In genomic region chr10:28722065-28722803, GRCh38 we compare ENCODE assay signal across 1 cellular context.
A peak's percentile ranks its signal among the peaks of the same experiment; 100 is the strongest.
TF ChIP-seq lines count a peak whose summit lies in the region.

No MANE protein-coding gene starts in this region.

TF ChIP-seq in HepG2, 621 proteins besides CTCF, POLR2A, EP300 and RAD21 (continued from another document and continues in another):
- TF ChIP-seq MTERF4 (CRISPR knock-in tag; IDR thresholded peaks at IDR 0.05) = no peak
- TF ChIP-seq ELF4 (CRISPR knock-in tag; IDR thresholded peaks at IDR 0.05; ENCODE audit: borderline replicate concordance) = no peak
- TF ChIP-seq STAT6 (CRISPR knock-in tag; IDR thresholded peaks at IDR 0.05; ENCODE audit: borderline replicate concordance) = no peak
- no peak for TF ChIP-seq PTBP1 (IDR thresholded peaks at IDR 0.05; ENCODE audit: low read depth, low read length, poor library complexity, severe bottlenecking)
- TF ChIP-seq BRF2 (CRISPR knock-in tag; IDR thresholded peaks at IDR 0.05) = no peak
- TF ChIP-seq ARHGAP35 (CRISPR knock-in tag; IDR thresholded peaks at IDR 0.05; ENCODE audit: borderline replicate concordance) = no peak
- no peak for TF ChIP-seq ATRX (CRISPR knock-in tag; IDR thresholded peaks at IDR 0.05; ENCODE audit: borderline replicate concordance)
- TF ChIP-seq ZNF709 (CRISPR knock-in tag; IDR thresholded peaks at IDR 0.05) = 0 out of 2 replicates have a peak, but pooled peaks have one; percentile 27
- TF ChIP-seq HNF1B (CRISPR knock-in tag; IDR thresholded peaks at IDR 0.05) = peak; percentile 49; the same call in 1 of the 2 replicates
- TF ChIP-seq BCLAF1 (IDR thresholded peaks at IDR 0.05) = no peak
- peak; percentile 36; the same call in 1 of the 2 replicates for TF ChIP-seq ZNF335 (CRISPR knock-in tag; IDR thresholded peaks at IDR 0.05)
- no peak for TF ChIP-seq ZHX1 (CRISPR knock-in tag; IDR thresholded peaks at IDR 0.05; ENCODE audit: low read depth)
- no peak for TF ChIP-seq BRCA1 (CRISPR knock-in tag; IDR thresholded peaks at IDR 0.05)
- no peak for TF ChIP-seq IKZF4 (CRISPR knock-in tag; IDR thresholded peaks at IDR 0.05; ENCODE audit: borderline replicate concordance, low read depth, not compliant biosample characterization)
- no peak for TF ChIP-seq SOX5 (CRISPR knock-in tag; IDR thresholded peaks at IDR 0.05; ENCODE audit: borderline replicate concordance)
- no peak for TF ChIP-seq ZNF674 (CRISPR knock-in tag; IDR thresholded peaks at IDR 0.05; ENCODE audit: low read depth)
- no peak for TF ChIP-seq TCF7L2 (IDR thresholded peaks at IDR 0.05; ENCODE audit: low read depth, low read length)
- no peak for TF ChIP-seq ZNF790 (CRISPR knock-in tag; IDR thresholded peaks at IDR 0.05; ENCODE audit: borderline replicate concordance)
- no peak for TF ChIP-seq GMEB2 (CRISPR knock-in tag; IDR thresholded peaks at IDR 0.05; ENCODE audit: low read depth)
- TF ChIP-seq SETDB1 (CRISPR knock-in tag; IDR thresholded peaks at IDR 0.05; ENCODE audit: borderline replicate concordance) = no peak
- TF ChIP-seq MAFF (IDR thresholded peaks at IDR 0.05; ENCODE audit: low read depth, low read length) = peak; percentile 42
- TF ChIP-seq SMAD9 (CRISPR knock-in tag; IDR thresholded peaks at IDR 0.05) = no peak
- TF ChIP-seq KMT2A (CRISPR knock-in tag; IDR thresholded peaks at IDR 0.05) = peak; percentile 56; the same call in 1 of the 2 replicates
- no peak for TF ChIP-seq CBFB (CRISPR knock-in tag; IDR thresholded peaks at IDR 0.05)
- no peak for TF ChIP-seq ZNF20 (CRISPR knock-in tag; IDR thresholded peaks at IDR 0.05)
- TF ChIP-seq ZNF883 (CRISPR knock-in tag; IDR thresholded peaks at IDR 0.05; ENCODE audit: not compliant biosample characterization) = peak; percentile 25
- TF ChIP-seq GMEB1 (CRISPR knock-in tag; IDR thresholded peaks at IDR 0.05; ENCODE audit: borderline replicate concordance) = no peak
- no peak for TF ChIP-seq ZNF510 (CRISPR knock-in tag; IDR thresholded peaks at IDR 0.05; ENCODE audit: low read depth)
- no peak for TF ChIP-seq SALL2 (CRISPR knock-in tag; IDR thresholded peaks at IDR 0.05)
- TF ChIP-seq PHF8 (CRISPR knock-in tag; IDR thresholded peaks at IDR 0.05) = peak; percentile 28; the same call in 1 of the 2 replicates
- TF ChIP-seq FOXO1 (CRISPR knock-in tag; IDR thresholded peaks at IDR 0.05) = no peak
- no peak for TF ChIP-seq TBL1XR1 (IDR thresholded peaks at IDR 0.05; ENCODE audit: borderline replicate concordance, low read length, partially characterized antibody)
- TF ChIP-seq ZNF563 (CRISPR knock-in tag; IDR thresholded peaks at IDR 0.05) = no peak
- no peak for TF ChIP-seq ZNF747 (CRISPR knock-in tag; IDR thresholded peaks at IDR 0.05; ENCODE audit: borderline replicate concordance)
- TF ChIP-seq POGK (CRISPR knock-in tag; conservative IDR thresholded peaks at IDR 0.05) = no peak
- TF ChIP-seq KLF12 (CRISPR knock-in tag; IDR thresholded peaks at IDR 0.05; ENCODE audit: borderline replicate concordance) = no peak; the same call in 1 of the 2 replicates
- TF ChIP-seq SATB2 (CRISPR knock-in tag; IDR thresholded peaks at IDR 0.05) = no peak
- TF ChIP-seq ZNF501 (CRISPR knock-in tag; IDR thresholded peaks at IDR 0.05) = no peak
- TF ChIP-seq YY1 (IDR thresholded peaks at IDR 0.05; ENCODE audit: insufficient read depth, insufficient replicate concordance, low read depth, low read length) = no peak
- TF ChIP-seq ZNF547 (CRISPR knock-in tag; IDR thresholded peaks at IDR 0.05) = no peak
- no peak for TF ChIP-seq ZNF776 (CRISPR knock-in tag; IDR thresholded peaks at IDR 0.05)
- no peak for TF ChIP-seq ZNF562 (CRISPR knock-in tag; IDR thresholded peaks at IDR 0.05; ENCODE audit: borderline replicate concordance)
- TF ChIP-seq ZNF317 (CRISPR knock-in tag; IDR thresholded peaks at IDR 0.05) = no peak
- no peak for TF ChIP-seq ZNF253 (CRISPR knock-in tag; IDR thresholded peaks at IDR 0.05; ENCODE audit: borderline replicate concordance)
- TF ChIP-seq ATF1 (CRISPR knock-in tag; IDR thresholded peaks at IDR 0.05) = no peak
